In the genomic region with DNA sequence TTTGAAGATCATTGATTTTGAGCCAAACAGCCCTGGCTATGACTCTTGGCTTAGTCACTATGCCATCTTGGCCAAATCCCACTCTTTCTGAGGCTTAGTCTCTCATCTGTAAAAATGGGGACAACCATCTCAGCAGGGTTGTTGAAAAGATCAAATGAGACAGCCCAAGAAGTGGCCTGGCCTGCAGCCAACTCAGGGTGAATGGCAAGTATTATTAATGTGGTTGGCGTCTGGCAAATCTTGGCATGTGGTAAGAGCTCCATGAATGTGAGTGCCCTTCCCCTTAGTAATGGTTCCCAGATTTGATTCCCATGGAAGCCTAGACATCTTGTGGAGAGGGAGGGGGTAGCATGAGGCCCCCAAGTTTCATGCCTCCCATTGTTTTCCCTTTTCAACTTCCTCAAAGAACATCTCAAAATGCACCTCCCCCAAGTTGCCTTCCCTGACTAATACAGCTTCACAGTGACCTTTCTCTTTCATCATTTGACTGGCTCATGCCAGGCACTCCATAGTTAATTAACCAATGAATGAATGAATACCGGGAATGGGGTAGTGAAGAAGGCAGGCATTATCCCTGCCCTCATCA, we compare ENCODE assay signal across 9 cellular contexts. TPM values are rescaled to one million over a fixed set of nuclear protein-coding genes. Genes with fewer than 3 reads are reported as not detected.
A peak's percentile ranks its signal among the peaks of the same experiment; 100 is the strongest.
DNase-seq lines count a peak whose midpoint lies in the region; ATAC-seq and TF ChIP-seq lines count a peak whose summit lies in the region.
"Had no signal": no experiment of that assay in that cellular context is flagged by ENCODE, and none has a peak within 500 bp of the region (broad histone marks: within the 10 kb centered on the region; RNA-seq: fewer than 3 reads in every experiment).

No MANE protein-coding gene starts in this region.

- DNase-seq in NCI-H2107 treated with DMSO at 0.1 percent for 48 hours (lab: John Stamatoyannopoulos, UW; ENCODE audit: unreplicated experiment), result peak; percentile 36
- DNase-seq in NCI-H2107 (lab: John Stamatoyannopoulos, UW), result no peak
- peak; percentile 96 for DNase-seq in PC-3
- peak; percentile 72 for DNase-seq in epithelial cell of prostate (ENCODE audit: low read depth, low spot score)
- DNase-seq in smooth muscle cell (lab: John Stamatoyannopoulos, UW; ENCODE audit: unreplicated experiment), result no peak
- no peak for DNase-seq in left lobe of liver (ENCODE audit: low spot score)
- DNase-seq in cardiac septum (ENCODE audit: low spot score), result no peak
- DNase-seq: activated naive CD4-positive, alpha-beta T cell treated with anti-CD3 and anti-CD28 coated beads for 36 hours had no signal

- H3K4me2 ChIP-seq in PC-3 (ENCODE audit: low read length), result peak overlapping the region; percentile 5; the same call in 1 of the 2 replicates
- no peak overlapping the region for H3K4me2 ChIP-seq in smooth muscle cell

- H2AFZ ChIP-seq in PC-3 (ENCODE audit: low read length) (no peak overlapping the region), smooth muscle cell (ENCODE audit: low read depth) (no peak overlapping the region)

- no peak overlapping the region; the same call in 1 of the 2 replicates for H3K9ac ChIP-seq in PC-3 (ENCODE audit: low read length)
- peak overlapping the region; percentile 14 for H3K9ac ChIP-seq in smooth muscle cell (ENCODE audit: low read depth)

- no peak overlapping the region for H3K4me3 ChIP-seq in PC-3 (ENCODE audit: low read length)
- H3K4me3 ChIP-seq in smooth muscle cell, result no peak overlapping the region

- peaks cover 48% of the 10 kb centered on the region for H3K4me1 ChIP-seq in PC-3 (ENCODE audit: insufficient read depth, low read length)
- H3K4me1 ChIP-seq in smooth muscle cell (ENCODE audit: low read depth), result peaks cover 10% of the 10 kb centered on the region

- POLR2A ChIA-PET in PC-3 (lab: Charles Lee; ENCODE audit: unreplicated experiment), result interaction anchor here (0.6 kb wide), 1 partner anchor 99 kb away, joined by 4 read pairs; no protein-coding TSS in a partner anchor

- H4K20me1 ChIP-seq in PC-3 (ENCODE audit: low read length) (no peaks in the 10 kb centered on the region), smooth muscle cell (ENCODE audit: low read depth) (no peaks in the 10 kb centered on the region)

- H3K9me3 ChIP-seq in PC-3 (ENCODE audit: low read length), result no peaks in the 10 kb centered on the region
- no peaks in the 10 kb centered on the region for H3K9me3 ChIP-seq in smooth muscle cell (replicated peaks; ENCODE audit: low read depth)

- H3K36me3 ChIP-seq in PC-3 (ENCODE audit: low read depth, low read length) (no peaks in the 10 kb centered on the region), smooth muscle cell (ENCODE audit: low read depth) (no peaks in the 10 kb centered on the region)

- BruUV-seq in PC-3 (replicated peaks; lab: Mats Ljungman, UMichigan), result no TSS peak

- no peaks in the 10 kb centered on the region for H3F3A ChIP-seq in PC-3 (ENCODE audit: low read length, unreplicated experiment)
- H3F3A ChIP-seq in smooth muscle cell (ENCODE audit: low read depth), result peaks cover 50% of the 10 kb centered on the region

- CTCF ChIA-PET in PC-3 (lab: Charles Lee), result no interaction called here

- no peak for TF ChIP-seq CTCF in PC-3 (conservative IDR thresholded peaks at IDR 0.05; ENCODE audit: low read depth, low read length)
- TF ChIP-seq CTCF in smooth muscle cell (IDR thresholded peaks at IDR 0.05; ENCODE audit: borderline replicate concordance, insufficient read depth, poor library complexity, severe bottlenecking), result no peak

- H3K27me3 ChIP-seq in PC-3 (ENCODE audit: low read length) (no peaks in the 10 kb centered on the region), smooth muscle cell (ENCODE audit: low read depth) (no peaks in the 10 kb centered on the region)

- 69% methylated on average over 2 of the region's 2 CpGs for WGBS in smooth muscle cell (ENCODE audit: low lambda C conversion rate)

- H3K79me2 ChIP-seq in PC-3 (ENCODE audit: low read length), result no peaks in the 10 kb centered on the region
- no peaks in the 10 kb centered on the region for H3K79me2 ChIP-seq in smooth muscle cell (ENCODE audit: low read depth)

- H3K27ac ChIP-seq in PC-3 (ENCODE audit: low read length) (peak overlapping the region; percentile 69), epithelial cell of prostate (peak overlapping the region; percentile 71), smooth muscle cell (ENCODE audit: low read depth) (peak overlapping the region; percentile 100)

- no peaks in the 10 kb centered on the region for H3K9me2 ChIP-seq in PC-3 (replicated peaks; ENCODE audit: low read length)

- intact Hi-C loops in PC-3 (cut with micrococcal nuclease) (loop anchor here (5.0 kb wide), 1 partner anchor 35 kb away; no protein-coding TSS in a partner anchor), cardiac septum (cut with DNase I) (no loop called here)

- ATAC-seq in PC-3, result peak; percentile 53
- ATAC-seq in left lobe of liver, result no peak
- no peak for ATAC-seq in GM18511 (IDR thresholded peaks at IDR 0.05; ENCODE audit: unreplicated experiment)

RNA-seq across cellular contexts. Expression of gene TGFBI, which starts 11.8 kb away (rescaled TPM):
- total RNA-seq in PC-3 (2014; rRNA removed) (4.5 and 4.8 TPM in 2 replicates), smooth muscle cell (2,635 and 2,673 TPM in 2 replicates), left lobe of liver (49.3 TPM), cardiac septum (46.9 TPM)
- 2,505 and 2,991 TPM in 2 replicates for polyA plus RNA-seq in smooth muscle cell
- total RNA-seq: activated naive CD4-positive, alpha-beta T cell treated with anti-CD3 and anti-CD28 coated beads for 36 hours had no signal

Comparison
In these comparisons a context has a peak if more than half of its experiments do, and no peak if none do; other contexts are left out.
1. DNase-seq: peak in NCI-H2107 treated with DMSO at 0.1 percent for 48 hours (single experiment), PC-3 (single experiment) and epithelial cell of prostate (single experiment); none in NCI-H2107 (single experiment), smooth muscle cell (single experiment), left lobe of liver (single experiment) and cardiac septum (single experiment).
2. RNA of gene TGFBI, which starts 11.8 kb away (total RNA-seq): 2,635 to 2,673 TPM in smooth muscle cell; 49.3 TPM in left lobe of liver (single experiment), 46.9 TPM in cardiac septum (single experiment) and 4.5 to 4.8 TPM in PC-3; every median in the first group is over 10 times any median in the second.
3. Peak in every context shown above with its lines, with median percentiles within 50 percentile points of each other: H3K27ac ChIP-seq.